Comparison of ENCODE assay signal across 3 cellular contexts in genomic region chr20:48505066-48505465, GRCh38.
DNase-seq lines count a peak whose midpoint lies in the region; TF ChIP-seq lines count a peak whose summit lies in the region.
"Not testable (repeated sequence)": the region's sequence is repeated elsewhere in the genome, so short reads cannot be mapped to it uniquely, and the experiment has no call there.

No MANE protein-coding gene starts in this region.

- H3K27ac Mint-ChIP-seq in endothelial cell (ENCODE audit: unreplicated experiment): peak overlapping the region; percentile 43
- H3K27ac Mint-ChIP-seq in nephron progenitor cell: not testable (repeated sequence)

- H3K9me3 Mint-ChIP-seq in endothelial cell (ENCODE audit: unreplicated experiment): not testable (repeated sequence)
- H3K9me3 Mint-ChIP-seq in nephron progenitor cell: peaks cover 48% of the 10 kb centered on the region

- H3K4me3 Mint-ChIP-seq in endothelial cell (ENCODE audit: unreplicated experiment) (peak overlapping the region; percentile 70), nephron progenitor cell (peak overlapping the region; percentile 61)

- not testable (repeated sequence) for H3K4me3 ChIP-seq in coronary artery

- not testable (repeated sequence) for H3K4me1 Mint-ChIP-seq in endothelial cell (ENCODE audit: unreplicated experiment)
- peaks cover 20% of the 10 kb centered on the region for H3K4me1 Mint-ChIP-seq in nephron progenitor cell

- H3K27ac ChIP-seq in coronary artery: not testable (repeated sequence)

- H3K36me3 Mint-ChIP-seq in endothelial cell (ENCODE audit: low read depth, unreplicated experiment): not testable (repeated sequence)
- peaks cover 28% of the 10 kb centered on the region for H3K36me3 Mint-ChIP-seq in nephron progenitor cell (ENCODE audit: low read depth)

- TF ChIP-seq CTCF in coronary artery (IDR thresholded peaks at IDR 0.05); endothelial cell (IDR thresholded peaks at IDR 0.05; ENCODE audit: unreplicated experiment); nephron progenitor cell (IDR thresholded peaks at IDR 0.05): not testable (repeated sequence)

- peak; percentile 55 for DNase-seq in coronary artery (ENCODE audit: low spot score)
- DNase-seq in endothelial cell (ENCODE audit: low spot score); nephron progenitor cell: not testable (repeated sequence)

- H3K27me3 Mint-ChIP-seq in endothelial cell (ENCODE audit: unreplicated experiment); nephron progenitor cell (ENCODE audit: low read depth, poor library complexity): not testable (repeated sequence)
